In the genomic region with DNA sequence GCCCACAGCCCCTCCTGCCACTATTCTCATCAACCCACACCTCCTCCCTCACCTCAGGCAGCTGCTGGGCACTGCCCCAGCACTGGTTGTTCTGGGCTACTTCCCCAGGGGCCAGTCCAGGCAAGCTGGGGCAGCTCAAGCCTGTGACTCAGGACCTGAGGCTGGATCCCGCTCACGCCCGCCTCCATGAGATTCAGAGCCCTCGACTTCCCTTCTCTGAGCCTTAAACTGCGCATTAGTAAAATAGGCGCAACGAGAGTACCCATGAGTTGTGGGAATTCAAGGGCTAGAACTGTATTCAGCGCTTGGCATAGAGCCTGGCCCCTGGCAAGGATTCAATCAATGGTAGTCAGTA, we compare ENCODE assay signal across 2 cellular contexts.
TF ChIP-seq lines count a peak whose summit lies in the region.

No MANE protein-coding gene starts in this region.

TF ChIP-seq in A549, 52 proteins besides CTCF, POLR2A, EP300 and RAD21 (continued from another document):
- TF ChIP-seq NFE2L2 (conservative IDR thresholded peaks at IDR 0.05; ENCODE audit: low read length) (no peak), RNF2 (IDR thresholded peaks at IDR 0.05; ENCODE audit: borderline replicate concordance, low read depth) (no peak), KDM5A (IDR thresholded peaks at IDR 0.05) (no peak), MAZ (IDR thresholded peaks at IDR 0.05; ENCODE audit: borderline replicate concordance, low read depth, low read length) (no peak), SMC3 (IDR thresholded peaks at IDR 0.05) (no peak), CEBPB (IDR thresholded peaks at IDR 0.05) (no peak), ZC3H11A (IDR thresholded peaks at IDR 0.05) (no peak), BHLHE40 (IDR thresholded peaks at IDR 0.05; ENCODE audit: low read depth, low read length) (no peak), EHF (CRISPR knock-in tag; IDR thresholded peaks at IDR 0.05) (no peak), EHMT2 (IDR thresholded peaks at IDR 0.05; ENCODE audit: low read depth) (no peak), FOXS1 (CRISPR knock-in tag; IDR thresholded peaks at IDR 0.05) (no peak), JUNB (IDR thresholded peaks at IDR 0.05) (no peak), HEYL (CRISPR knock-in tag; IDR thresholded peaks at IDR 0.05) (no peak), CHD2 (IDR thresholded peaks at IDR 0.05; ENCODE audit: low read length, partially characterized antibody) (no peak)
- TF ChIP-seq, protein P1, sequence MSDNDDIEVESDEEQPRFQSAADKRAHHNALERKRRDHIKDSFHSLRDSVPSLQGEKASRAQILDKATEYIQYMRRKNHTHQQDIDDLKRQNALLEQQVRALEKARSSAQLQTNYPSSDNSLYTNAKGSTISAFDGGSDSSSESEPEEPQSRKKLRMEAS (IDR thresholded peaks at IDR 0.05): no peak

TF ChIP-seq in K562, 482 proteins besides CTCF, POLR2A, EP300 and RAD21 (continues in another document):
- TF ChIP-seq, protein P2, sequence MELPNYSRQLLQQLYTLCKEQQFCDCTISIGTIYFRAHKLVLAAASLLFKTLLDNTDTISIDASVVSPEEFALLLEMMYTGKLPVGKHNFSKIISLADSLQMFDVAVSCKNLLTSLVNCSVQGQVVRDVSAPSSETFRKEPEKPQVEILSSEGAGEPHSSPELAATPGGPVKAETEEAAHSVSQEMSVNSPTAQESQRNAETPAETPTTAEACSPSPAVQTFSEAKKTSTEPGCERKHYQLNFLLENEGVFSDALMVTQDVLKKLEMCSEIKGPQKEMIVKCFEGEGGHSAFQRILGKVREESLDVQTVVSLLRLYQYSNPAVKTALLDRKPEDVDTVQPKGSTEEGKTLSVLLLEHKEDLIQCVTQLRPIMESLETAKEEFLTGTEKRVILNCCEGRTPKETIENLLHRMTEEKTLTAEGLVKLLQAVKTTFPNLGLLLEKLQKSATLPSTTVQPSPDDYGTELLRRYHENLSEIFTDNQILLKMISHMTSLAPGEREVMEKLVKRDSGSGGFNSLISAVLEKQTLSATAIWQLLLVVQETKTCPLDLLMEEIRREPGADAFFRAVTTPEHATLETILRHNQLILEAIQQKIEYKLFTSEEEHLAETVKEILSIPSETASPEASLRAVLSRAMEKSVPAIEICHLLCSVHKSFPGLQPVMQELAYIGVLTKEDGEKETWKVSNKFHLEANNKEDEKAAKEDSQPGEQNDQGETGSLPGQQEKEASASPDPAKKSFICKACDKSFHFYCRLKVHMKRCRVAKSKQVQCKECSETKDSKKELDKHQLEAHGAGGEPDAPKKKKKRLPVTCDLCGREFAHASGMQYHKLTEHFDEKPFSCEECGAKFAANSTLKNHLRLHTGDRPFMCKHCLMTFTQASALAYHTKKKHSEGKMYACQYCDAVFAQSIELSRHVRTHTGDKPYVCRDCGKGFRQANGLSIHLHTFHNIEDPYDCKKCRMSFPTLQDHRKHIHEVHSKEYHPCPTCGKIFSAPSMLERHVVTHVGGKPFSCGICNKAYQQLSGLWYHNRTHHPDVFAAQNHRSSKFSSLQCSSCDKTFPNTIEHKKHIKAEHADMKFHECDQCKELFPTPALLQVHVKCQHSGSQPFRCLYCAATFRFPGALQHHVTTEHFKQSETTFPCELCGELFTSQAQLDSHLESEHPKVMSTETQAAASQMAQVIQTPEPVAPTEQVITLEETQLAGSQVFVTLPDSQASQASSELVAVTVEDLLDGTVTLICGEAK (IDR thresholded peaks at IDR 0.05): peak; percentile 33; the same call in 1 of the 2 replicates
- TF ChIP-seq, protein P2 (CRISPR knock-in tag; IDR thresholded peaks at IDR 0.05): no peak
- TF ChIP-seq HDAC3 (IDR thresholded peaks at IDR 0.05; ENCODE audit: borderline replicate concordance, partially characterized antibody): no peak
- TF ChIP-seq, protein P3, sequence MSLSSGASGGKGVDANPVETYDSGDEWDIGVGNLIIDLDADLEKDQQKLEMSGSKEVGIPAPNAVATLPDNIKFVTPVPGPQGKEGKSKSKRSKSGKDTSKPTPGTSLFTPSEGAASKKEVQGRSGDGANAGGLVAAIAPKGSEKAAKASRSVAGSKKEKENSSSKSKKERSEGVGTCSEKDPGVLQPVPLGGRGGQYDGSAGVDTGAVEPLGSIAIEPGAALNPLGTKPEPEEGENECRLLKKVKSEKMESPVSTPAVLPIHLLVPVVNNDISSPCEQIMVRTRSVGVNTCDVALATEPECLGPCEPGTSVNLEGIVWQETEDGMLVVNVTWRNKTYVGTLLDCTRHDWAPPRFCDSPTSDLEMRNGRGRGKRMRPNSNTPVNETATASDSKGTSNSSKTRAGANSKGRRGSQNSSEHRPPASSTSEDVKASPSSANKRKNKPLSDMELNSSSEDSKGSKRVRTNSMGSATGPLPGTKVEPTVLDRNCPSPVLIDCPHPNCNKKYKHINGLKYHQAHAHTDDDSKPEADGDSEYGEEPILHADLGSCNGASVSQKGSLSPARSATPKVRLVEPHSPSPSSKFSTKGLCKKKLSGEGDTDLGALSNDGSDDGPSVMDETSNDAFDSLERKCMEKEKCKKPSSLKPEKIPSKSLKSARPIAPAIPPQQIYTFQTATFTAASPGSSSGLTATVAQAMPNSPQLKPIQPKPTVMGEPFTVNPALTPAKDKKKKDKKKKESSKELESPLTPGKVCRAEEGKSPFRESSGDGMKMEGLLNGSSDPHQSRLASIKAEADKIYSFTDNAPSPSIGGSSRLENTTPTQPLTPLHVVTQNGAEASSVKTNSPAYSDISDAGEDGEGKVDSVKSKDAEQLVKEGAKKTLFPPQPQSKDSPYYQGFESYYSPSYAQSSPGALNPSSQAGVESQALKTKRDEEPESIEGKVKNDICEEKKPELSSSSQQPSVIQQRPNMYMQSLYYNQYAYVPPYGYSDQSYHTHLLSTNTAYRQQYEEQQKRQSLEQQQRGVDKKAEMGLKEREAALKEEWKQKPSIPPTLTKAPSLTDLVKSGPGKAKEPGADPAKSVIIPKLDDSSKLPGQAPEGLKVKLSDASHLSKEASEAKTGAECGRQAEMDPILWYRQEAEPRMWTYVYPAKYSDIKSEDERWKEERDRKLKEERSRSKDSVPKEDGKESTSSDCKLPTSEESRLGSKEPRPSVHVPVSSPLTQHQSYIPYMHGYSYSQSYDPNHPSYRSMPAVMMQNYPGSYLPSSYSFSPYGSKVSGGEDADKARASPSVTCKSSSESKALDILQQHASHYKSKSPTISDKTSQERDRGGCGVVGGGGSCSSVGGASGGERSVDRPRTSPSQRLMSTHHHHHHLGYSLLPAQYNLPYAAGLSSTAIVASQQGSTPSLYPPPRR (CRISPR knock-in tag; IDR thresholded peaks at IDR 0.05; ENCODE audit: borderline replicate concordance): no peak
- no peak for TF ChIP-seq YBX1 (IDR thresholded peaks at IDR 0.05)
- TF ChIP-seq, protein P4, sequence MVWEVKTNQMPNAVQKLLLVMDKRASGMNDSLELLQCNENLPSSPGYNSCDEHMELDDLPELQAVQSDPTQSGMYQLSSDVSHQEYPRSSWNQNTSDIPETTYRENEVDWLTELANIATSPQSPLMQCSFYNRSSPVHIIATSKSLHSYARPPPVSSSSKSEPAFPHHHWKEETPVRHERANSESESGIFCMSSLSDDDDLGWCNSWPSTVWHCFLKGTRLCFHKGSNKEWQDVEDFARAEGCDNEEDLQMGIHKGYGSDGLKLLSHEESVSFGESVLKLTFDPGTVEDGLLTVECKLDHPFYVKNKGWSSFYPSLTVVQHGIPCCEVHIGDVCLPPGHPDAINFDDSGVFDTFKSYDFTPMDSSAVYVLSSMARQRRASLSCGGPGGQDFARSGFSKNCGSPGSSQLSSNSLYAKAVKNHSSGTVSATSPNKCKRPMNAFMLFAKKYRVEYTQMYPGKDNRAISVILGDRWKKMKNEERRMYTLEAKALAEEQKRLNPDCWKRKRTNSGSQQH (CRISPR knock-in tag; IDR thresholded peaks at IDR 0.05): no peak
- TF ChIP-seq DDX20 (tag; IDR thresholded peaks at IDR 0.05; ENCODE audit: low read depth): no peak
- TF ChIP-seq, protein P5, sequence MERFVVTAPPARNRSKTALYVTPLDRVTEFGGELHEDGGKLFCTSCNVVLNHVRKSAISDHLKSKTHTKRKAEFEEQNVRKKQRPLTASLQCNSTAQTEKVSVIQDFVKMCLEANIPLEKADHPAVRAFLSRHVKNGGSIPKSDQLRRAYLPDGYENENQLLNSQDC (CRISPR knock-in tag; IDR thresholded peaks at IDR 0.05): no peak
- TF ChIP-seq ZNF431 (CRISPR knock-in tag; IDR thresholded peaks at IDR 0.05): 0 out of 2 replicates have a peak, but pooled peaks have one; percentile 27
- TF ChIP-seq, protein P6, sequence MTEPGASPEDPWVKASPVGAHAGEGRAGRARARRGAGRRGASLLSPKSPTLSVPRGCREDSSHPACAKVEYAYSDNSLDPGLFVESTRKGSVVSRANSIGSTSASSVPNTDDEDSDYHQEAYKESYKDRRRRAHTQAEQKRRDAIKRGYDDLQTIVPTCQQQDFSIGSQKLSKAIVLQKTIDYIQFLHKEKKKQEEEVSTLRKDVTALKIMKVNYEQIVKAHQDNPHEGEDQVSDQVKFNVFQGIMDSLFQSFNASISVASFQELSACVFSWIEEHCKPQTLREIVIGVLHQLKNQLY (CRISPR knock-in tag; conservative IDR thresholded peaks at IDR 0.05): no peak
- peak; percentile 44 for TF ChIP-seq L3MBTL2 (IDR thresholded peaks at IDR 0.05)
- TF ChIP-seq ZNF23 (CRISPR knock-in tag; IDR thresholded peaks at IDR 0.05): no peak
- TF ChIP-seq, protein P7, sequence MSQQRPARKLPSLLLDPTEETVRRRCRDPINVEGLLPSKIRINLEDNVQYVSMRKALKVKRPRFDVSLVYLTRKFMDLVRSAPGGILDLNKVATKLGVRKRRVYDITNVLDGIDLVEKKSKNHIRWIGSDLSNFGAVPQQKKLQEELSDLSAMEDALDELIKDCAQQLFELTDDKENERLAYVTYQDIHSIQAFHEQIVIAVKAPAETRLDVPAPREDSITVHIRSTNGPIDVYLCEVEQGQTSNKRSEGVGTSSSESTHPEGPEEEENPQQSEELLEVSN (IDR thresholded peaks at IDR 0.05; ENCODE audit: borderline replicate concordance in 1 of 2, extremely low read depth in 1 of 2, insufficient read depth in 1 of 2, insufficient read length in 1 of 2, low read depth in 1 of 2, low read length in 1 of 2, poor library complexity in 1 of 2, severe bottlenecking in 1 of 2): peak in 1 of 2 experiments; percentile 48
- TF ChIP-seq PURB (CRISPR knock-in tag; IDR thresholded peaks at IDR 0.05; ENCODE audit: low read depth): no peak
- TF ChIP-seq, protein P8, sequence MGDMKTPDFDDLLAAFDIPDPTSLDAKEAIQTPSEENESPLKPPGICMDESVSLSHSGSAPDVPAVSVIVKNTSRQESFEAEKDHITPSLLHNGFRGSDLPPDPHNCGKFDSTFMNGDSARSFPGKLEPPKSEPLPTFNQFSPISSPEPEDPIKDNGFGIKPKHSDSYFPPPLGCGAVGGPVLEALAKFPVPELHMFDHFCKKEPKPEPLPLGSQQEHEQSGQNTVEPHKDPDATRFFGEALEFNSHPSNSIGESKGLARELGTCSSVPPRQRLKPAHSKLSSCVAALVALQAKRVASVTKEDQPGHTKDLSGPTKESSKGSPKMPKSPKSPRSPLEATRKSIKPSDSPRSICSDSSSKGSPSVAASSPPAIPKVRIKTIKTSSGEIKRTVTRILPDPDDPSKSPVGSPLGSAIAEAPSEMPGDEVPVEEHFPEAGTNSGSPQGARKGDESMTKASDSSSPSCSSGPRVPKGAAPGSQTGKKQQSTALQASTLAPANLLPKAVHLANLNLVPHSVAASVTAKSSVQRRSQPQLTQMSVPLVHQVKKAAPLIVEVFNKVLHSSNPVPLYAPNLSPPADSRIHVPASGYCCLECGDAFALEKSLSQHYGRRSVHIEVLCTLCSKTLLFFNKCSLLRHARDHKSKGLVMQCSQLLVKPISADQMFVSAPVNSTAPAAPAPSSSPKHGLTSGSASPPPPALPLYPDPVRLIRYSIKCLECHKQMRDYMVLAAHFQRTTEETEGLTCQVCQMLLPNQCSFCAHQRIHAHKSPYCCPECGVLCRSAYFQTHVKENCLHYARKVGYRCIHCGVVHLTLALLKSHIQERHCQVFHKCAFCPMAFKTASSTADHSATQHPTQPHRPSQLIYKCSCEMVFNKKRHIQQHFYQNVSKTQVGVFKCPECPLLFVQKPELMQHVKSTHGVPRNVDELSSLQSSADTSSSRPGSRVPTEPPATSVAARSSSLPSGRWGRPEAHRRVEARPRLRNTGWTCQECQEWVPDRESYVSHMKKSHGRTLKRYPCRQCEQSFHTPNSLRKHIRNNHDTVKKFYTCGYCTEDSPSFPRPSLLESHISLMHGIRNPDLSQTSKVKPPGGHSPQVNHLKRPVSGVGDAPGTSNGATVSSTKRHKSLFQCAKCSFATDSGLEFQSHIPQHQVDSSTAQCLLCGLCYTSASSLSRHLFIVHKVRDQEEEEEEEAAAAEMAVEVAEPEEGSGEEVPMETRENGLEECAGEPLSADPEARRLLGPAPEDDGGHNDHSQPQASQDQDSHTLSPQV (IDR thresholded peaks at IDR 0.05): peak; percentile 53; the same call in 1 of the 2 replicates
- TF ChIP-seq ZFP30 (CRISPR knock-in tag; IDR thresholded peaks at IDR 0.05; ENCODE audit: borderline replicate concordance): no peak
- TF ChIP-seq TEAD2 (tag; IDR thresholded peaks at IDR 0.05): no peak
- TF ChIP-seq NFIC (IDR thresholded peaks at IDR 0.05): no peak
- no peak for TF ChIP-seq MTF1 (CRISPR knock-in tag; IDR thresholded peaks at IDR 0.05; ENCODE audit: borderline replicate concordance)
- TF ChIP-seq NR1H2 (CRISPR knock-in tag; IDR thresholded peaks at IDR 0.05): no peak
- TF ChIP-seq, protein P9, sequence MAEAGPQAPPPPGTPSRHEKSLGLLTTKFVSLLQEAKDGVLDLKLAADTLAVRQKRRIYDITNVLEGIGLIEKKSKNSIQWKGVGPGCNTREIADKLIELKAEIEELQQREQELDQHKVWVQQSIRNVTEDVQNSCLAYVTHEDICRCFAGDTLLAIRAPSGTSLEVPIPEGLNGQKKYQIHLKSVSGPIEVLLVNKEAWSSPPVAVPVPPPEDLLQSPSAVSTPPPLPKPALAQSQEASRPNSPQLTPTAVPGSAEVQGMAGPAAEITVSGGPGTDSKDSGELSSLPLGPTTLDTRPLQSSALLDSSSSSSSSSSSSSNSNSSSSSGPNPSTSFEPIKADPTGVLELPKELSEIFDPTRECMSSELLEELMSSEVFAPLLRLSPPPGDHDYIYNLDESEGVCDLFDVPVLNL (CRISPR knock-in tag; IDR thresholded peaks at IDR 0.05; ENCODE audit: low read depth): no peak
- TF ChIP-seq SMAD4 (CRISPR knock-in tag; conservative IDR thresholded peaks at IDR 0.05): 0 out of 2 replicates have a peak, but pooled peaks have one; percentile 30
